7 cellular contexts compared by ENCODE assay signal in the genomic region with DNA sequence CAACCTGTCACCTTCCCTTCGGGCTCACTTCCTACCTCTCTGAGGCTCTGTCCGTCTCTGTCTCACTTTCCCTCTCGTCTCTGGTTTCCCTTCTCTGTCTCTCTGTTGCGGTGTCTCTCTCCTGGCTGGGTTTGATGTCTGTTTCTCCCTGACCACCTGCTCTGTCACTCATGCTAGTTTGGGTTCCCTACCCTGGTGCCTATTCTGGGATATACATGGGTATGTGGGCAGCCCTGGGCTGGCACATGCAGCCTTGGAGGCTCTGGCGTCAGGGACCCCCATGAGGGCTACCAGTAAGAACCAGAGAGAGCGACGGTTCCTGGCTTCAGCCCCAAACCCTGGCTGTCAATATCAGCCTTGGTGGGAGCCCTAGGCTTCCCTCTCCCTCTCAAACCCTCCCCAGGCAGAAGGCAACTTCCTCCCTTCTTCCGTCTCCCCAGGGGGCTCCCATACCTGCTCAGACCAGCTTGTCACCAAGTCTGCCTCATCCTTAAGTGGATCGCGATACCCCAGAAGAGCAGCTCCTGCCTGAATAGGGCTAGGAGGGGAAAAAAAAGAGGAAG. TPM values are rescaled to one million over a fixed set of nuclear protein-coding genes. Genes with fewer than 3 reads are reported as not detected.
DNase-seq lines count a peak whose midpoint lies in the region; ATAC-seq and TF ChIP-seq lines count a peak whose summit lies in the region.

No MANE protein-coding gene starts in this region.

- no peaks in the 10 kb centered on the region for H3F3A ChIP-seq in smooth muscle cell (ENCODE audit: low read depth)

- TF ChIP-seq CTCF in RWPE1 (conservative IDR thresholded peaks at IDR 0.05; ENCODE audit: low read depth) (no peak), fibroblast of the aortic adventitia (IDR thresholded peaks at IDR 0.05; ENCODE audit: insufficient read depth, low read length) (no peak), smooth muscle cell (IDR thresholded peaks at IDR 0.05; ENCODE audit: borderline replicate concordance, insufficient read depth, poor library complexity, severe bottlenecking) (no peak)

- peaks cover 11% of the 10 kb centered on the region for H3K79me2 ChIP-seq in smooth muscle cell (ENCODE audit: low read depth)

- CTCF ChIA-PET in RWPE1 (lab: Yijun Ruan, JAX) = no interaction called here

- H3K27me3 ChIP-seq in smooth muscle cell (ENCODE audit: low read depth) = no peaks in the 10 kb centered on the region

- whole genome bisulfite sequencing in smooth muscle cell (ENCODE audit: low lambda C conversion rate) = 57% methylated on average over 10 of the region's 10 CpGs

- no peaks in the 10 kb centered on the region for H4K20me1 ChIP-seq in smooth muscle cell (ENCODE audit: low read depth)

- ATAC-seq in GM21619 (IDR thresholded peaks at IDR 0.05; ENCODE audit: unreplicated experiment) (peak; percentile 5), GM18861 (IDR thresholded peaks at IDR 0.05; ENCODE audit: unreplicated experiment) (no peak), GM19328 (IDR thresholded peaks at IDR 0.05; ENCODE audit: unreplicated experiment) (no peak), GM21529 (IDR thresholded peaks at IDR 0.05; ENCODE audit: unreplicated experiment) (no peak)

- H3K4me1 ChIP-seq in smooth muscle cell (ENCODE audit: low read depth) = no peaks in the 10 kb centered on the region

- H3K36me3 ChIP-seq in smooth muscle cell (ENCODE audit: low read depth) = no peaks in the 10 kb centered on the region

- H3K27ac ChIP-seq in RWPE1 (peak overlapping the region; percentile 96), smooth muscle cell (ENCODE audit: low read depth) (peak overlapping the region; percentile 77)

- peak overlapping the region; percentile 88 for H3K4me2 ChIP-seq in smooth muscle cell

- H3K9ac ChIP-seq in smooth muscle cell (ENCODE audit: low read depth) = peak overlapping the region; percentile 71

- H3K4me3 ChIP-seq in fibroblast of the aortic adventitia (ENCODE audit: low read depth, low read length) (peak overlapping the region; percentile 63), smooth muscle cell (peak overlapping the region; percentile 53)

- DNase-seq in RWPE1 (ENCODE audit: low spot score) (no peak), fibroblast of the aortic adventitia (ENCODE audit: low read depth) (no peak), smooth muscle cell (lab: John Stamatoyannopoulos, UW; ENCODE audit: unreplicated experiment) (no peak)

- no peak overlapping the region for H2AFZ ChIP-seq in smooth muscle cell (ENCODE audit: low read depth)

- H3K9me3 ChIP-seq in smooth muscle cell (replicated peaks; ENCODE audit: low read depth) = no peaks in the 10 kb centered on the region

- POLR2A ChIA-PET in RWPE1 (lab: Yijun Ruan, JAX; ENCODE audit: low non-redundant PET) = no interaction called here

RNA-seq across cellular contexts. Expression of a gene that starts 0.3 kb away (rescaled TPM):
- total RNA-seq in fibroblast of the aortic adventitia (ENCODE audit: low replicate concordance) (15.8 and 31.0 TPM in 2 replicates), smooth muscle cell (33.6 and 40.4 TPM in 2 replicates)
- 23.0 and 30.0 TPM in 2 replicates for polyA plus RNA-seq in smooth muscle cell

RNA-seq across cellular contexts. Expression of a gene that starts 2.6 kb away (rescaled TPM):
- total RNA-seq in fibroblast of the aortic adventitia (ENCODE audit: low replicate concordance) (18.0 and 30.9 TPM in 2 replicates), smooth muscle cell (28.3 and 203 TPM in 2 replicates)
- polyA plus RNA-seq in smooth muscle cell = 30.2 and 32.4 TPM in 2 replicates

RNA-seq across cellular contexts. Expression of a gene that starts 10.6 kb away (rescaled TPM):
- total RNA-seq in fibroblast of the aortic adventitia (ENCODE audit: low replicate concordance) = 1,297 and 3,230 TPM in 2 replicates
- total RNA-seq in smooth muscle cell = 2,811 and 3,107 TPM in 2 replicates
- 1,314 and 1,395 TPM in 2 replicates for polyA plus RNA-seq in smooth muscle cell

RNA-seq across cellular contexts. Expression of a gene that starts 19.7 kb away (rescaled TPM):
- total RNA-seq in fibroblast of the aortic adventitia (ENCODE audit: low replicate concordance) (33.2 and 36.1 TPM in 2 replicates), smooth muscle cell (84.0 and 104 TPM in 2 replicates)
- polyA plus RNA-seq in smooth muscle cell = 193 and 213 TPM in 2 replicates

RNA-seq across cellular contexts. Expression of a gene that starts 28.2 kb away (rescaled TPM):
- total RNA-seq in fibroblast of the aortic adventitia (ENCODE audit: low replicate concordance) (53.9 and 115 TPM in 2 replicates), smooth muscle cell (92.2 and 98.8 TPM in 2 replicates)
- 143 and 160 TPM in 2 replicates for polyA plus RNA-seq in smooth muscle cell
